In the genomic region with DNA sequence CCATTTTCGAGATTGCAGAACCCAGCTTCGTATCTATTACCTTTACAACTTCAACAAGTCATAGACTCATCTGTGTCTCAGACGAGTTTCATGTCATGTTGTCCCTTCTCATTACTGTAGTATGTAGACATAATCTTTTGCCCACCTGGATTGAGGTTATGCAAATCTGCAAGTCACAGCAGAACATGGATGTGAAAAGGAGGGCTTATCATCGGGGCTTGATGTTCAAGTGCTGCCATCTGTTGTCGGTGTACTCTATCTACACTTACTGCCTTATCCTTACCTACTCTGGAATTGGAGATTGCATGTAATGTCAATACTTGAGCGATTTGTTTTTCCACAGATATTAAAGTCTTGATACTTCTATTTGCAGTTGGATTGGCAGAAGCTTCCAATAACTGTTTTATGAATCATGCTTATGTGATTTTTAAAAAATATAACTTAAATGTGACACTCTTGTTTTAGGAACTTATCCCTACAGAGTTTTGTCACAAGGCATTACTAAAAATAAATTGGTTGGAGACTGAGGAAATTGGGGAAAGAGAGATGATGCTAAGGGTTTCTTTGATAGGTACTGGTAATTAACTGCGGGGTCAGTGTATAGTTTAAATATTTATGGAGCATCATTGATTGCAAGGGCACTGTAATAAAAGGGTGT, we compare ENCODE assay signal across 8 cellular contexts. TPM values are rescaled to one million over a fixed set of nuclear protein-coding genes. Genes with fewer than 3 reads are reported as not detected.
DNase-seq lines count a peak whose midpoint lies in the region; ATAC-seq and TF ChIP-seq lines count a peak whose summit lies in the region.
"Had no signal": no experiment of that assay in that cellular context is flagged by ENCODE, and none has a peak within 500 bp of the region (broad histone marks: within the 10 kb centered on the region; RNA-seq: fewer than 3 reads in every experiment).

No MANE protein-coding gene starts in this region.

- H3K4me2 ChIP-seq in fibroblast of lung (ENCODE audit: extremely low read depth, insufficient read depth, low read length): no peak overlapping the region

- no peak overlapping the region for H3K4me3 ChIP-seq in fibroblast of lung (replicated peaks in 1 of 4; ENCODE audit: control extremely low read depth in 1 of 4, insufficient read depth in 1 of 4, low read depth in 3 of 4, low read length in 4 of 4)

- H2AFZ ChIP-seq in fibroblast of lung (ENCODE audit: low read length): no peak overlapping the region

- no peaks in the 10 kb centered on the region for H4K20me1 ChIP-seq in fibroblast of lung (ENCODE audit: control insufficient read depth, extremely low read depth, insufficient read depth, low read length)

- H3K9ac ChIP-seq in fibroblast of lung (ENCODE audit: insufficient read depth, low read length): no peak overlapping the region

- peak; percentile 84 to 89 for TF ChIP-seq CTCF in fibroblast of lung (conservative IDR thresholded peaks at IDR 0.05 in 1 of 2, IDR thresholded peaks at IDR 0.05 in 1 of 2; ENCODE audit: low read depth in 1 of 2, low read length in 2 of 2)

- no peaks in the 10 kb centered on the region for H3K27me3 ChIP-seq in fibroblast of lung (ENCODE audit: control insufficient read depth, insufficient read depth, low read length)

- H3K9me3 ChIP-seq in fibroblast of lung (ENCODE audit: control insufficient read depth, insufficient read depth, low read depth, low read length): no peaks in the 10 kb centered on the region

- DNase-seq in GF-D8 (lab: John Stamatoyannopoulos, UW) (peak; percentile 40), NCI-H510A (lab: John Stamatoyannopoulos, UW) (peak; percentile 10), fibroblast of lung (ENCODE audit: low read depth in 2 of 2) (peak; percentile 76 to 85), occipital lobe (lab: John Stamatoyannopoulos, UW) (peak; percentile 16)
- DNase-seq in activated CD4-positive, alpha-beta T cell treated with anti-CD3 and anti-CD28 coated beads, Interleukin-2, amount 50 U/mL, for 48 hours: peak; percentile 30 to 33

- H3K4me1 ChIP-seq in fibroblast of lung (ENCODE audit: control insufficient read depth, extremely low read depth, insufficient read depth, low read length): no peaks in the 10 kb centered on the region

- ATAC-seq in GM21381 (IDR thresholded peaks at IDR 0.05; ENCODE audit: unreplicated experiment) (peak; percentile 42), HG03521 (IDR thresholded peaks at IDR 0.05; ENCODE audit: unreplicated experiment) (peak; percentile 39)

- no peak overlapping the region for H3K27ac ChIP-seq in fibroblast of lung (ENCODE audit: insufficient read depth, low read length)
- H3K27ac ChIP-seq: epithelial cell of prostate had no signal

- peaks cover 19% of the 10 kb centered on the region for H3K79me2 ChIP-seq in fibroblast of lung (ENCODE audit: control insufficient read depth, insufficient read depth, low read length)

- no peaks in the 10 kb centered on the region for H3K36me3 ChIP-seq in fibroblast of lung (ENCODE audit: control insufficient read depth, insufficient read depth, low read length)

RNA-seq across cellular contexts. Expression of a gene that starts 3.0 kb away (rescaled TPM):
- total RNA-seq in fibroblast of lung (42.1 and 45.4 TPM in 2 replicates), occipital lobe (83.8 TPM)
- 22.4 and 32.2 TPM in 2 replicates for polyA plus RNA-seq in fibroblast of lung
- 16.6 and 22.4 TPM in 2 replicates for polyA plus RNA-seq in fibroblast of lung (2012)
- polyA minus RNA-seq in fibroblast of lung (ENCODE audit: low replicate concordance): 1.2 and 3.2 TPM in 2 replicates

Comparison
In these comparisons a context has a peak if more than half of its experiments do, and no peak if none do; other contexts are left out.
1. DNase-seq: peak in every context shown above with its lines; median percentile 80 in fibroblast of lung; 40 in GF-D8; 32 in activated CD4-positive, alpha-beta T cell treated with anti-CD3 and anti-CD28 coated beads, Interleukin-2, amount 50 U/mL, for 48 hours; 16 in occipital lobe; 10 in NCI-H510A.